ENCODE assay signal across 8 cellular contexts in genomic region chr6:75244063-75244575, GRCh38. TPM values are rescaled to one million over a fixed set of nuclear protein-coding genes. Genes with fewer than 3 reads are reported as not detected.
DNase-seq lines count a peak whose midpoint lies in the region; TF ChIP-seq lines count a peak whose summit lies in the region.

No MANE protein-coding gene starts in this region.

- peaks cover 29% of the 10 kb centered on the region for H3K36me3 ChIP-seq in DOHH2 (ENCODE audit: control insufficient read depth, low read length)
- peaks cover 5% of the 10 kb centered on the region for H3K36me3 ChIP-seq in H7 (replicated peaks; ENCODE audit: control insufficient read depth, insufficient read depth, low read length)
- H3K36me3 ChIP-seq in neural cell (ENCODE audit: insufficient read depth, low read length), result no peaks in the 10 kb centered on the region

- H3K4me2 ChIP-seq in DOHH2 (ENCODE audit: low read length), result peak overlapping the region; percentile 87
- peak overlapping the region; percentile 74 for H3K4me2 ChIP-seq in neural cell (ENCODE audit: low read length)

- H3K4me1 ChIP-seq in DOHH2 (ENCODE audit: control insufficient read depth, low read length), result peaks cover 13% of the 10 kb centered on the region

- H3K79me2 ChIP-seq in DOHH2 (ENCODE audit: control insufficient read depth, low read length) (peaks cover 45% of the 10 kb centered on the region), neural cell (replicated peaks; ENCODE audit: insufficient read depth, low read length) (peaks cover 26% of the 10 kb centered on the region)

- H4K20me1 ChIP-seq in DOHH2 (ENCODE audit: control insufficient read depth, insufficient read depth, low read depth, low read length), result 0 out of 2 replicates have a peak, but pooled peaks cover 3% of the 10 kb centered on the region
- H4K20me1 ChIP-seq in neural cell (ENCODE audit: insufficient read depth), result no peaks in the 10 kb centered on the region

- no peaks in the 10 kb centered on the region for H3K9me3 Mint-ChIP-seq in endothelial cell (ENCODE audit: unreplicated experiment)

- peaks cover 3% of the 10 kb centered on the region for H3K27me3 Mint-ChIP-seq in endothelial cell (ENCODE audit: unreplicated experiment)

- no peaks in the 10 kb centered on the region for H3K27me3 ChIP-seq in DOHH2 (ENCODE audit: control insufficient read depth, low read length)
- H3K27me3 ChIP-seq in H7 (ENCODE audit: control insufficient read depth, insufficient read depth, low read length), result no peaks in the 10 kb centered on the region
- H3K27me3 ChIP-seq in neural cell (ENCODE audit: insufficient read depth, low read depth, low read length), result no peaks in the 10 kb centered on the region

- TF ChIP-seq CTCF in DOHH2 (IDR thresholded peaks at IDR 0.05; ENCODE audit: low read depth, low read length, poor library complexity, severe bottlenecking) (no peak), endothelial cell (IDR thresholded peaks at IDR 0.05; ENCODE audit: unreplicated experiment) (no peak), neural cell (IDR thresholded peaks at IDR 0.05; ENCODE audit: poor library complexity, severe bottlenecking) (no peak), GM20000 (IDR thresholded peaks at IDR 0.05; ENCODE audit: extremely low read depth, missing control alignments) (no peak)

- H3K4me1 Mint-ChIP-seq in endothelial cell (ENCODE audit: unreplicated experiment), result peaks cover 22% of the 10 kb centered on the region

- no peaks in the 10 kb centered on the region for H3K9me2 ChIP-seq in DOHH2 (replicated peaks; ENCODE audit: control insufficient read depth, low read length)
- H3K9me2 ChIP-seq in neural cell (ENCODE audit: insufficient read depth, low read length), result no peaks in the 10 kb centered on the region

- H2AFZ ChIP-seq in neural cell (ENCODE audit: low read depth, low read length), result peak overlapping the region; percentile 93

- peaks cover 20% of the 10 kb centered on the region for H3K36me3 Mint-ChIP-seq in endothelial cell (ENCODE audit: low read depth, unreplicated experiment)

- H3K9me3 ChIP-seq in DOHH2 (ENCODE audit: control insufficient read depth, insufficient read depth, low read length), result no peaks in the 10 kb centered on the region
- no peaks in the 10 kb centered on the region for H3K9me3 ChIP-seq in neural cell (ENCODE audit: low read length)

- no peak for TF ChIP-seq RAD21 in neural cell (conservative IDR thresholded peaks at IDR 0.05)

- TF ChIP-seq EP300 in neural cell (conservative IDR thresholded peaks at IDR 0.05; ENCODE audit: poor library complexity, severe bottlenecking), result no peak

- H3K4me3 Mint-ChIP-seq in endothelial cell (ENCODE audit: unreplicated experiment), result peak overlapping the region; percentile 99

- H3K27ac Mint-ChIP-seq in endothelial cell (ENCODE audit: unreplicated experiment), result peak overlapping the region; percentile 100

- H3K4me3 ChIP-seq in DOHH2 (ENCODE audit: low read length) (peak overlapping the region; percentile 99), H7 (ENCODE audit: insufficient read depth, low read depth, low read length) (peak overlapping the region; percentile 53), neural cell (ENCODE audit: low read length) (peak overlapping the region; percentile 90)

- H3K27ac ChIP-seq in DOHH2 (ENCODE audit: low read depth, low read length) (peak overlapping the region; percentile 66), neural cell (ENCODE audit: low read length) (peak overlapping the region; percentile 96)

- H3K9ac ChIP-seq in neural cell (ENCODE audit: low read length), result peak overlapping the region; percentile 94

- H3F3A ChIP-seq in DOHH2 (ENCODE audit: control insufficient read depth, insufficient read depth) (0 out of 2 replicates have a peak, but pooled peaks cover 2% of the 10 kb centered on the region), neural cell (ENCODE audit: insufficient read depth, low read length, poor library complexity, severe bottlenecking) (no peaks in the 10 kb centered on the region)

- DNase-seq in H7, result no peak
- peak; percentile 15 for DNase-seq in RKO (ENCODE audit: low spot score)
- DNase-seq in endothelial cell (ENCODE audit: low spot score), result no peak
- DNase-seq in GM20000 (ENCODE audit: low spot score), result no peak
- no peak for DNase-seq in NCI-H1694 (lab: John Stamatoyannopoulos, UW)
- no peak for DNase-seq in SIG-M5 treated with dmso at 0.1 percent for 504 hours (lab: John Stamatoyannopoulos, UW; ENCODE audit: unreplicated experiment)

TF ChIP-seq in neural cell, 6 proteins besides CTCF, POLR2A, EP300 and RAD21:
- TF ChIP-seq TAF1 (IDR thresholded peaks at IDR 0.05; ENCODE audit: low read depth) (no peak), EZH2 (IDR thresholded peaks at IDR 0.05; ENCODE audit: borderline replicate concordance, insufficient read depth, low read length, poor library complexity, severe bottlenecking) (no peak), POLR2AphosphoS5 (IDR thresholded peaks at IDR 0.05) (no peak), REST (IDR thresholded peaks at IDR 0.05; ENCODE audit: borderline replicate concordance) (no peak), SMC3 (conservative IDR thresholded peaks at IDR 0.05; ENCODE audit: poor library complexity) (no peak), MXI1 (conservative IDR thresholded peaks at IDR 0.05; ENCODE audit: poor library complexity, severe bottlenecking) (no peak)
TF ChIP-seq in neural cell: peak in this region for 0.

RNA-seq across cellular contexts. Expression of gene COX7A2, which starts 0.5 kb away (rescaled TPM):
- total RNA-seq in H7 (2014; rRNA removed; shearing (Covaris generic)), result 282 and 292 TPM in 2 replicates
- total RNA-seq in endothelial cell (ENCODE audit: unreplicated experiment), result 341 TPM
- polyA plus RNA-seq in neural cell, result 1,352 and 2,909 TPM in 2 replicates
- 106 and 159 TPM in 2 replicates for polyA minus RNA-seq in neural cell

RNA-seq across cellular contexts. Expression of gene COL12A1, which starts 38.3 kb away (rescaled TPM):
- total RNA-seq in H7 (2014; rRNA removed; shearing (Covaris generic)), result 0.63 and 1.9 TPM in 2 replicates
- 6.3 TPM for total RNA-seq in endothelial cell (ENCODE audit: unreplicated experiment)
- 0.63 and 1.0 TPM in 2 replicates for polyA plus RNA-seq in neural cell
- polyA minus RNA-seq in neural cell, result 0.73 and 1.6 TPM in 2 replicates

RNA-seq across cellular contexts. Expression of gene TMEM30A, which starts 40.5 kb away (rescaled TPM):
- total RNA-seq in H7 (2014; rRNA removed; shearing (Covaris generic)), result 33.0 and 45.1 TPM in 2 replicates
- 99.4 TPM for total RNA-seq in endothelial cell (ENCODE audit: unreplicated experiment)
- polyA plus RNA-seq in neural cell, result 103 and 110 TPM in 2 replicates
- polyA minus RNA-seq in neural cell, result 177 and 183 TPM in 2 replicates
